In genomic region chr22:37193629-37194191, GRCh38 we compare ENCODE assay signal across 11 cellular contexts. TPM values are rescaled to one million over a fixed set of nuclear protein-coding genes. Genes with fewer than 3 reads are reported as not detected.
DNase-seq lines count a peak whose midpoint lies in the region; ATAC-seq and TF ChIP-seq lines count a peak whose summit lies in the region.
"Had no signal": no experiment of that assay in that cellular context is flagged by ENCODE, and none has a peak within 500 bp of the region (broad histone marks: within the 10 kb centered on the region; RNA-seq: fewer than 3 reads in every experiment).

No MANE protein-coding gene starts in this region.

- no peak overlapping the region for H2AFZ ChIP-seq in mesenchymal stem cell (ENCODE audit: low read depth, low read length)

- no peak overlapping the region for H2BK5ac ChIP-seq in mesenchymal stem cell (ENCODE audit: low read depth, low read length, poor library complexity, severe bottlenecking)

- H2BK15ac ChIP-seq in mesenchymal stem cell (ENCODE audit: low read depth, poor library complexity, severe bottlenecking): no peak overlapping the region

- no peak overlapping the region for H3K4ac ChIP-seq in mesenchymal stem cell (ENCODE audit: low read depth in 1 of 2, low read length in 2 of 2)

- TF ChIP-seq CTCF in endothelial cell (IDR thresholded peaks at IDR 0.05; ENCODE audit: unreplicated experiment): no peak

- H3K27me3 ChIP-seq in mesenchymal stem cell (ENCODE audit: control insufficient read depth in 1 of 2, insufficient read depth in 1 of 2, low read length in 2 of 2): no peaks in the 10 kb centered on the region

- H3K23ac ChIP-seq in mesenchymal stem cell (ENCODE audit: low read length in 2 of 2): no peak overlapping the region

- 57% methylated on average over 10 of the region's 10 CpGs for WGBS in mesenchymal stem cell

- peak; percentile 67 for DNase-seq in A172 (ENCODE audit: low spot score)
- peak; percentile 91 to 95 for DNase-seq in Kasumi-1 (lab: John Stamatoyannopoulos, UW)
- DNase-seq in mesenchymal stem cell: peak; percentile 71
- DNase-seq in endothelial cell (ENCODE audit: low spot score): no peak
- DNase-seq in NCI-H524 (lab: John Stamatoyannopoulos, UW): no peak
- no peak for DNase-seq in NCI-H146 (lab: John Stamatoyannopoulos, UW)
- DNase-seq: DMS53 had no signal

- H3K4me1 Mint-ChIP-seq in activated T-helper 17 cell treated with anti-CD3 and anti-CD28 coated beads, Interleukin-2, amount 50 U/mL, for 72 hours: peaks cover 33% of the 10 kb centered on the region
- peaks cover 13% of the 10 kb centered on the region for H3K4me1 Mint-ChIP-seq in endothelial cell (ENCODE audit: unreplicated experiment)

- H2BK120ac ChIP-seq in mesenchymal stem cell (ENCODE audit: low read depth, low read length): no peak overlapping the region

- H2BK12ac ChIP-seq in mesenchymal stem cell (ENCODE audit: low read length in 2 of 2): no peak overlapping the region

- no peak overlapping the region for H3K27ac ChIP-seq in mesenchymal stem cell (ENCODE audit: low read length, poor library complexity, severe bottlenecking)

- H3K27ac Mint-ChIP-seq in activated T-helper 17 cell treated with anti-CD3 and anti-CD28 coated beads, Interleukin-2, amount 50 U/mL, for 72 hours: peak overlapping the region; percentile 71
- no peak overlapping the region for H3K27ac Mint-ChIP-seq in endothelial cell (ENCODE audit: unreplicated experiment)
- H3K27ac Mint-ChIP-seq: dendritic cell treated with granulocyte-macrophage colony-stimulating factor and Interleukin-4, amounts not matched to agents 40 ng/mL and 50 ng/mL, for 4 days had no signal

- no peak overlapping the region for H3K14ac ChIP-seq in mesenchymal stem cell (ENCODE audit: low read length in 2 of 2)

- H2AK5ac ChIP-seq in mesenchymal stem cell (ENCODE audit: low read length, severe bottlenecking): no peak overlapping the region

- no peak overlapping the region for H3K18ac ChIP-seq in mesenchymal stem cell (ENCODE audit: low read depth in 1 of 2, low read length in 2 of 2)

- peaks cover 19% of the 10 kb centered on the region for H3K4me1 ChIP-seq in mesenchymal stem cell (ENCODE audit: control insufficient read depth, insufficient read depth, low read depth, low read length)

- H3K9me3 ChIP-seq in mesenchymal stem cell (ENCODE audit: control insufficient read depth, low read length): no peaks in the 10 kb centered on the region

- peak; percentile 63 for ATAC-seq in activated T-helper 17 cell treated with anti-CD3 and anti-CD28 coated beads, Interleukin-2, amount 50 U/mL, for 72 hours (replicated peaks)
- ATAC-seq in GM18873 (IDR thresholded peaks at IDR 0.05; ENCODE audit: low FRiP score, unreplicated experiment): no peak

- no peak overlapping the region for H4K91ac ChIP-seq in mesenchymal stem cell (ENCODE audit: low read length)

- no peak overlapping the region for H4K8ac ChIP-seq in mesenchymal stem cell (ENCODE audit: low read length)

- H3K9me3 Mint-ChIP-seq in activated T-helper 17 cell treated with anti-CD3 and anti-CD28 coated beads, Interleukin-2, amount 50 U/mL, for 72 hours: no peaks in the 10 kb centered on the region
- H3K9me3 Mint-ChIP-seq in endothelial cell (ENCODE audit: unreplicated experiment): no peaks in the 10 kb centered on the region
- H3K9me3 Mint-ChIP-seq: dendritic cell treated with granulocyte-macrophage colony-stimulating factor and Interleukin-4, amounts not matched to agents 40 ng/mL and 50 ng/mL, for 4 days had no signal

- H3K4me3 Mint-ChIP-seq in activated T-helper 17 cell treated with anti-CD3 and anti-CD28 coated beads, Interleukin-2, amount 50 U/mL, for 72 hours: peak overlapping the region; percentile 61
- H3K4me3 Mint-ChIP-seq in endothelial cell (ENCODE audit: unreplicated experiment): no peak overlapping the region
- H3K4me3 Mint-ChIP-seq: dendritic cell treated with granulocyte-macrophage colony-stimulating factor and Interleukin-4, amounts not matched to agents 40 ng/mL and 50 ng/mL, for 4 days had no signal

- no peaks in the 10 kb centered on the region for H3K27me3 Mint-ChIP-seq in activated T-helper 17 cell treated with anti-CD3 and anti-CD28 coated beads, Interleukin-2, amount 50 U/mL, for 72 hours
- peaks cover 1% of the 10 kb centered on the region for H3K27me3 Mint-ChIP-seq in endothelial cell (ENCODE audit: unreplicated experiment)

- peaks cover 2% of the 10 kb centered on the region for H3K79me1 ChIP-seq in mesenchymal stem cell (replicated peaks; ENCODE audit: low read length, poor library complexity, severe bottlenecking)

- H3K36me3 ChIP-seq in mesenchymal stem cell (ENCODE audit: control insufficient read depth in 1 of 2, insufficient read depth in 2 of 2, low read depth in 1 of 2, low read length in 2 of 2): no peaks in the 10 kb centered on the region

- H3K9ac ChIP-seq in mesenchymal stem cell (ENCODE audit: low read length): no peak overlapping the region

- H3K4me2 ChIP-seq in mesenchymal stem cell (ENCODE audit: low read length, poor library complexity, severe bottlenecking): no peak overlapping the region

- H3K36me3 Mint-ChIP-seq in activated T-helper 17 cell treated with anti-CD3 and anti-CD28 coated beads, Interleukin-2, amount 50 U/mL, for 72 hours (ENCODE audit: low read depth): no peaks in the 10 kb centered on the region
- H3K36me3 Mint-ChIP-seq in endothelial cell (ENCODE audit: low read depth, unreplicated experiment): peaks cover 8% of the 10 kb centered on the region

- no peak overlapping the region for H3K4me3 ChIP-seq in mesenchymal stem cell (ENCODE audit: insufficient read depth in 1 of 2, low read depth in 1 of 2, low read length in 2 of 2)

RNA-seq across cellular contexts. Expression of gene C1QTNF6, which starts 5.7 kb away (rescaled TPM):
- 2.1 and 7.7 TPM in 2 replicates for total RNA-seq in A172 (2014; rRNA removed; shearing (Covaris generic))
- total RNA-seq in activated T-helper 17 cell treated with anti-CD3 and anti-CD28 coated beads, Interleukin-2, amount 50 U/mL, for 72 hours: 10 to 100 TPM in 1 of 2 donors, 1 to 10 TPM in 1; 5.0 to 16.3 TPM
- polyA plus RNA-seq in mesenchymal stem cell (2013, experiment 1 of 2): 38.2 TPM
- polyA plus RNA-seq in mesenchymal stem cell (2013, experiment 2 of 2): 37.9 TPM
- total RNA-seq in endothelial cell (ENCODE audit: unreplicated experiment): 32.7 TPM

RNA-seq across cellular contexts. Expression of gene SSTR3, which starts 18.6 kb away (rescaled TPM):
- total RNA-seq in A172 (2014; rRNA removed; shearing (Covaris generic)): not detected in 2 replicates
- total RNA-seq in activated T-helper 17 cell treated with anti-CD3 and anti-CD28 coated beads, Interleukin-2, amount 50 U/mL, for 72 hours: 10 to 100 TPM in 1 of 2 donors, 1 to 10 TPM in 1; 2.6 to 16.2 TPM
- not detected for polyA plus RNA-seq in mesenchymal stem cell (2013, experiment 1 of 2)
- not detected for polyA plus RNA-seq in mesenchymal stem cell (2013, experiment 2 of 2)
- 0.13 TPM for total RNA-seq in endothelial cell (ENCODE audit: unreplicated experiment)

RNA-seq across cellular contexts. Expression of gene IL2RB, which starts 44.0 kb away (rescaled TPM):
- 0.02 TPM in 1 of 2 replicates, not detected in the other for total RNA-seq in A172 (2014; rRNA removed; shearing (Covaris generic))
- total RNA-seq in activated T-helper 17 cell treated with anti-CD3 and anti-CD28 coated beads, Interleukin-2, amount 50 U/mL, for 72 hours: 100 to 1,000 TPM; 425 to 498 TPM
- 4.9 TPM for polyA plus RNA-seq in mesenchymal stem cell (2013, experiment 1 of 2)
- polyA plus RNA-seq in mesenchymal stem cell (2013, experiment 2 of 2): 5.1 TPM
- total RNA-seq in endothelial cell (ENCODE audit: unreplicated experiment): 0.51 TPM
- total RNA-seq: renal cortical epithelial cell had no signal

RNA-seq across cellular contexts. Expression of gene RAC2, which starts 50.4 kb away (rescaled TPM):
- 51.7 and 60.2 TPM in 2 replicates for total RNA-seq in A172 (2014; rRNA removed; shearing (Covaris generic))
- 1,000 to 10,000 TPM in 1 of 2 donors, 100 to 1,000 TPM in 1; 674 to 1,069 TPM for total RNA-seq in activated T-helper 17 cell treated with anti-CD3 and anti-CD28 coated beads, Interleukin-2, amount 50 U/mL, for 72 hours
- 121 TPM for polyA plus RNA-seq in mesenchymal stem cell (2013, experiment 1 of 2)
- 117 TPM for polyA plus RNA-seq in mesenchymal stem cell (2013, experiment 2 of 2)
- 16.6 TPM for total RNA-seq in endothelial cell (ENCODE audit: unreplicated experiment)

Comparison
In these comparisons a context has a peak if more than half of its experiments do, and no peak if none do; other contexts are left out.
1. DNase-seq: peak in A172 (single experiment), Kasumi-1 (2 of 2) and mesenchymal stem cell (single experiment); none in endothelial cell (single experiment), NCI-H524 (0 of 2) and NCI-H146 (single experiment).
2. RNA of gene IL2RB, which starts 44.0 kb away (total RNA-seq): 425 to 498 TPM in activated T-helper 17 cell treated with anti-CD3 and anti-CD28 coated beads, Interleukin-2, amount 50 U/mL, for 72 hours; 0.51 TPM in endothelial cell (single experiment) and 0.02 TPM in A172; every median in the first group is over 100 times any median in the second.